In genomic region chr5:67886761-67887160, GRCh38 we compare ENCODE assay signal across 17 cellular contexts.
DNase-seq lines count a peak whose midpoint lies in the region; ATAC-seq and TF ChIP-seq lines count a peak whose summit lies in the region.
"Had no signal": no experiment of that assay in that cellular context is flagged by ENCODE, and none has a peak within 500 bp of the region (broad histone marks: within the 10 kb centered on the region; RNA-seq: fewer than 3 reads in every experiment).

No MANE protein-coding gene starts in this region.

- peak; percentile 17 for DNase-seq in NCI-H345 (lab: John Stamatoyannopoulos, UW)
- DNase-seq in NCI-H345 treated with DMSO at 0.1 percent for 48 hours (lab: John Stamatoyannopoulos, UW; ENCODE audit: unreplicated experiment) = no peak
- DNase-seq in NCI-H69 (lab: John Stamatoyannopoulos, UW) = peak; percentile 63
- DNase-seq in left kidney (ENCODE audit: low read depth, low spot score) = peak; percentile 12
- DNase-seq in tibial artery = no peak
- no peak for DNase-seq in activated naive CD4-positive, alpha-beta T cell treated with anti-CD3 and anti-CD28 coated beads, Interleukin-2, amount 50 U/mL, for 72 hours (ENCODE audit: low spot score in 2 of 2)
- DNase-seq: ACHN; Caco-2; CD4-positive, alpha-beta T cell; GDM1; GOT3; H7; HFFc6 had no signal

- H3K36me3 Mint-ChIP-seq in activated naive CD4-positive, alpha-beta T cell treated with anti-CD3 and anti-CD28 coated beads, Interleukin-2, amount 50 U/mL, for 72 hours = no peaks in the 10 kb centered on the region

- ATAC-seq in activated naive CD4-positive, alpha-beta T cell treated with anti-CD3 and anti-CD28 coated beads, Interleukin-2, amount 50 U/mL, for 72 hours = no peak
- ATAC-seq in GM21360 (IDR thresholded peaks at IDR 0.05; ENCODE audit: unreplicated experiment) = no peak
- ATAC-seq: HCT116 had no signal

- no peak overlapping the region for H3K27ac Mint-ChIP-seq in activated naive CD4-positive, alpha-beta T cell treated with anti-CD3 and anti-CD28 coated beads, Interleukin-2, amount 50 U/mL, for 72 hours
- H3K27ac Mint-ChIP-seq: CD4-positive, alpha-beta T cell; HFFc6 had no signal

- no peaks in the 10 kb centered on the region for H3K36me3 ChIP-seq in tibial artery

- H3K4me1 ChIP-seq in tibial artery = no peaks in the 10 kb centered on the region

- no peaks in the 10 kb centered on the region for H3K27me3 ChIP-seq in tibial artery

- intact Hi-C loops in tibial artery (cut with DNase I; ENCODE audit: low total_unique reads) = no loop called here

- H3K9me3 ChIP-seq in tibial artery = no peaks in the 10 kb centered on the region
- H3K9me3 ChIP-seq: Caco-2 had no signal

- no peak overlapping the region for H3K27ac ChIP-seq in tibial artery
- H3K27ac ChIP-seq: C4-2B, HL-60 had no signal

- no peak for TF ChIP-seq CTCF in tibial artery (IDR thresholded peaks at IDR 0.05)

- no peak overlapping the region for H3K4me3 ChIP-seq in tibial artery

- H3K9me3 Mint-ChIP-seq in activated naive CD4-positive, alpha-beta T cell treated with anti-CD3 and anti-CD28 coated beads, Interleukin-2, amount 50 U/mL, for 72 hours = no peaks in the 10 kb centered on the region
- H3K9me3 Mint-ChIP-seq: CD4-positive, alpha-beta T cell had no signal

Comparison
In these comparisons a context has a peak if more than half of its experiments do, and no peak if none do; other contexts are left out.
1. DNase-seq: peak in NCI-H345 (single experiment), NCI-H69 (single experiment) and left kidney (single experiment); none in NCI-H345 treated with DMSO at 0.1 percent for 48 hours (single experiment), tibial artery (0 of 2) and activated naive CD4-positive, alpha-beta T cell treated with anti-CD3 and anti-CD28 coated beads, Interleukin-2, amount 50 U/mL, for 72 hours (0 of 2).